In genomic region chr1:44254392-44254791, GRCh38 we compare ENCODE assay signal across 23 cellular contexts.
"Had no signal": no experiment of that assay in that cellular context is flagged by ENCODE, and none has a peak within 500 bp of the region (broad histone marks: within the 10 kb centered on the region; RNA-seq: fewer than 3 reads in every experiment).

No MANE protein-coding gene starts in this region.

- H3K4me2 ChIP-seq: SK-N-SH, smooth muscle cell had no signal

- ATAC-seq: gastroesophageal sphincter, heart left ventricle, left lobe of liver, pancreas, sciatic nerve, upper lobe of right lung had no signal

- DNase-seq: activated CD4-positive, alpha-beta T cell treated with anti-CD3 and anti-CD28 coated beads for 1 hour; activated CD8-positive, alpha-beta memory T cell treated with anti-CD3 and anti-CD28 coated beads for 24 hours; activated CD8-positive, alpha-beta memory T cell treated with anti-CD3 and anti-CD28 coated beads, Interleukin-2, amount 50 U/mL, for 48 hours; amniotic stem cell; dermis blood vessel endothelial cell; effector memory CD4-positive, alpha-beta T cell; heart left ventricle; kidney; pancreas; Right ventricle myocardium superior; SK-N-SH; T1000; upper lobe of right lung had no signal

- H3K4me3 ChIP-seq: esophagus muscularis mucosa, gastroesophageal sphincter, heart left ventricle, lung, pancreas, smooth muscle cell, upper lobe of right lung had no signal

- H3K27me3 ChIP-seq: esophagus muscularis mucosa, gastroesophageal sphincter, heart left ventricle, neutrophil, pancreas, upper lobe of right lung had no signal

- H3K36me3 ChIP-seq: neutrophil, pancreas, upper lobe of right lung had no signal

- H3K27ac Mint-ChIP-seq: activated naive CD4-positive, alpha-beta T cell treated with anti-CD3 and anti-CD28 coated beads, Interleukin-2, amount 50 U/mL, for 24 hours; mesothelial cell of epicardium; natural killer cell treated with Interleukin-12 subunit alpha and Interleukin-12 subunit beta and Interleukin-15 and Interleukin-18, amount 100 ng/mL, for 72 hours had no signal

- H3K4me1 Mint-ChIP-seq: activated naive CD4-positive, alpha-beta T cell treated with anti-CD3 and anti-CD28 coated beads, Interleukin-2, amount 50 U/mL, for 24 hours had no signal

- H3K36me3 Mint-ChIP-seq: mesothelial cell of epicardium; natural killer cell treated with Interleukin-12 subunit alpha and Interleukin-12 subunit beta and Interleukin-15 and Interleukin-18, amount 100 ng/mL, for 72 hours had no signal

- H3K27me3 Mint-ChIP-seq: activated naive CD4-positive, alpha-beta T cell treated with anti-CD3 and anti-CD28 coated beads, Interleukin-2, amount 50 U/mL, for 24 hours; natural killer cell treated with Interleukin-12 subunit alpha and Interleukin-12 subunit beta and Interleukin-15 and Interleukin-18, amount 100 ng/mL, for 72 hours had no signal

- H3K9me3 ChIP-seq: esophagus muscularis mucosa, gastroesophageal sphincter, heart left ventricle, neutrophil, pancreas, SK-N-SH, upper lobe of right lung had no signal

- H3K4me1 ChIP-seq: gastroesophageal sphincter, pancreas, upper lobe of right lung had no signal

- H3K9me3 Mint-ChIP-seq: activated naive CD4-positive, alpha-beta T cell treated with anti-CD3 and anti-CD28 coated beads, Interleukin-2, amount 50 U/mL, for 24 hours; mesothelial cell of epicardium; natural killer cell treated with Interleukin-12 subunit alpha and Interleukin-12 subunit beta and Interleukin-15 and Interleukin-18, amount 100 ng/mL, for 72 hours had no signal

- H3K9ac ChIP-seq: SK-N-SH had no signal

- H3K9me2 ChIP-seq: SK-N-SH had no signal

- H3K4me3 Mint-ChIP-seq: activated naive CD4-positive, alpha-beta T cell treated with anti-CD3 and anti-CD28 coated beads, Interleukin-2, amount 50 U/mL, for 24 hours; mesothelial cell of epicardium; natural killer cell treated with Interleukin-12 subunit alpha and Interleukin-12 subunit beta and Interleukin-15 and Interleukin-18, amount 100 ng/mL, for 72 hours had no signal
